ENCODE assay signal across 10 cellular contexts in genomic region chr6:11368760-11369159, GRCh38.
DNase-seq lines count a peak whose midpoint lies in the region; ATAC-seq and TF ChIP-seq lines count a peak whose summit lies in the region.
"Had no signal": no experiment of that assay in that cellular context is flagged by ENCODE, and none has a peak within 500 bp of the region (broad histone marks: within the 10 kb centered on the region; RNA-seq: fewer than 3 reads in every experiment).

No MANE protein-coding gene starts in this region.

- no peak for ATAC-seq in GM21825 (IDR thresholded peaks at IDR 0.05; ENCODE audit: unreplicated experiment)

- no peak for TF ChIP-seq CTCF in epithelial cell of proximal tubule (conservative IDR thresholded peaks at IDR 0.05; ENCODE audit: low read depth, low read length)

- intact Hi-C loops in head of caudate nucleus (cut with DNase I) = no loop called here

- H3K4me3 ChIP-seq in epithelial cell of proximal tubule (ENCODE audit: low read depth, low read length) = no peak overlapping the region

- DNase-seq in stimulated activated CD4-positive, alpha-beta T cell treated with anti-CD3 and anti-CD28 coated beads, Interleukin-4, amount 100 ng/mL, for 24 hours = peak; percentile 59
- DNase-seq in stimulated activated CD4-positive, alpha-beta T cell treated with anti-CD3 and anti-CD28 coated beads, Interleukin-12 subunit alpha, Interleukin-12 subunit beta, amount 100 ng/mL, for 4 hours = no peak
- peak; percentile 33 for DNase-seq in HPDE6-E6E7 (ENCODE audit: extremely low spot score)
- peak; percentile 58 for DNase-seq in epithelial cell of proximal tubule (ENCODE audit: low read depth)
- no peak for DNase-seq in head of caudate nucleus
- DNase-seq in DMS79 treated with DMSO at 0.1 percent for 48 hours (lab: John Stamatoyannopoulos, UW) = no peak
- DNase-seq in MV-4-11 (lab: John Stamatoyannopoulos, UW) = no peak
- DNase-seq: KBM-7, NCI-H510A treated with DMSO at 0.1 percent for 48 hours had no signal

Comparison
In these comparisons a context has a peak if more than half of its experiments do, and no peak if none do; other contexts are left out.
1. DNase-seq: peak in stimulated activated CD4-positive, alpha-beta T cell treated with anti-CD3 and anti-CD28 coated beads, Interleukin-4, amount 100 ng/mL, for 24 hours (single experiment), HPDE6-E6E7 (single experiment) and epithelial cell of proximal tubule (single experiment); none in stimulated activated CD4-positive, alpha-beta T cell treated with anti-CD3 and anti-CD28 coated beads, Interleukin-12 subunit alpha, Interleukin-12 subunit beta, amount 100 ng/mL, for 4 hours (single experiment), head of caudate nucleus (0 of 42), DMS79 treated with DMSO at 0.1 percent for 48 hours (single experiment) and MV-4-11 (single experiment).